ENCODE assay signal across 18 cellular contexts in genomic region chr1:63903947-63904346, GRCh38.
A peak's percentile ranks its signal among the peaks of the same experiment; 100 is the strongest.
DNase-seq lines count a peak whose midpoint lies in the region; ATAC-seq and TF ChIP-seq lines count a peak whose summit lies in the region.
"Had no signal": no experiment of that assay in that cellular context is flagged by ENCODE, and none has a peak within 500 bp of the region (broad histone marks: within the 10 kb centered on the region; RNA-seq: fewer than 3 reads in every experiment).

No MANE protein-coding gene starts in this region.

- DNase-seq in NAMALWA (ENCODE audit: low spot score) = peak; percentile 33
- no peak for DNase-seq in endodermal cell
- no peak for DNase-seq in progenitor cell of endocrine pancreas (ENCODE audit: low spot score, unreplicated experiment)
- DNase-seq in H4 (ENCODE audit: low spot score) = no peak
- no peak for DNase-seq in caudate nucleus (lab: John Stamatoyannopoulos, UW)
- no peak for DNase-seq in activated CD4-positive, alpha-beta T cell treated with anti-CD3 and anti-CD28 coated beads, Interleukin-2, amount 10 ng/mL, durations not matched to agents 7 days and 5 days
- DNase-seq: CD8-positive, alpha-beta T cell; GOT3; KBM-7; NCI-H1694 treated with DMSO at 0.1 percent for 48 hours; NCI-H2107; NCI-H2227 treated with DMSO at 0.1 percent for 48 hours; PC-3; SIG-M5 had no signal

- H3K27ac Mint-ChIP-seq in endodermal cell (peak overlapping the region; percentile 61), progenitor cell of endocrine pancreas (peak overlapping the region; percentile 14)
- H3K27ac Mint-ChIP-seq in activated CD4-positive, alpha-beta T cell treated with anti-CD3 and anti-CD28 coated beads, Interleukin-2, amount 10 ng/mL, durations not matched to agents 7 days and 5 days = no peak overlapping the region
- H3K27ac Mint-ChIP-seq: CD8-positive, alpha-beta T cell had no signal

- no peak overlapping the region for H3K27ac ChIP-seq in BLaER1
- no peak overlapping the region for H3K27ac ChIP-seq in endodermal cell (ENCODE audit: low read depth, low read length)
- H3K27ac ChIP-seq in caudate nucleus (ENCODE audit: low read depth, low read length) = no peak overlapping the region
- H3K27ac ChIP-seq: RWPE1 had no signal

- H3K27me3 ChIP-seq in BLaER1 = no peaks in the 10 kb centered on the region
- no peaks in the 10 kb centered on the region for H3K27me3 ChIP-seq in endodermal cell (ENCODE audit: control insufficient read depth, insufficient read depth, low read length, poor library complexity, severe bottlenecking)

- H3K36me3 ChIP-seq in BLaER1 (no peaks in the 10 kb centered on the region), endodermal cell (ENCODE audit: control insufficient read depth, insufficient read depth, low read length) (no peaks in the 10 kb centered on the region)

- peaks cover 58% of the 10 kb centered on the region for H3K4me1 Mint-ChIP-seq in endodermal cell
- peaks cover 60% of the 10 kb centered on the region for H3K4me1 Mint-ChIP-seq in progenitor cell of endocrine pancreas (ENCODE audit: low read depth)
- no peaks in the 10 kb centered on the region for H3K4me1 Mint-ChIP-seq in activated CD4-positive, alpha-beta T cell treated with anti-CD3 and anti-CD28 coated beads, Interleukin-2, amount 10 ng/mL, durations not matched to agents 7 days and 5 days

- H3K4me1 ChIP-seq in BLaER1 (peaks cover 14% of the 10 kb centered on the region), endodermal cell (ENCODE audit: control insufficient read depth, insufficient read depth, low read length) (peaks cover 27% of the 10 kb centered on the region)

- no peak overlapping the region for H3K4me3 ChIP-seq in BLaER1
- no peak overlapping the region for H3K4me3 ChIP-seq in endodermal cell (ENCODE audit: low read length)

- POLR2A ChIA-PET in activated CD4-positive, alpha-beta T cell treated with anti-CD3 and anti-CD28 coated beads, Interleukin-2, amount 10 ng/mL, durations not matched to agents 7 days and 5 days (lab: Charles Lee) = no interaction called here

- H3K4me3 Mint-ChIP-seq in endodermal cell = no peak overlapping the region
- no peak overlapping the region for H3K4me3 Mint-ChIP-seq in progenitor cell of endocrine pancreas (ENCODE audit: low read depth)
- no peak overlapping the region for H3K4me3 Mint-ChIP-seq in activated CD4-positive, alpha-beta T cell treated with anti-CD3 and anti-CD28 coated beads, Interleukin-2, amount 10 ng/mL, durations not matched to agents 7 days and 5 days
- H3K4me3 Mint-ChIP-seq: CD8-positive, alpha-beta T cell had no signal

- H3K27me3 Mint-ChIP-seq in endodermal cell (ENCODE audit: insufficient read depth) (no peaks in the 10 kb centered on the region), progenitor cell of endocrine pancreas (no peaks in the 10 kb centered on the region)
- H3K27me3 Mint-ChIP-seq in activated CD4-positive, alpha-beta T cell treated with anti-CD3 and anti-CD28 coated beads, Interleukin-2, amount 10 ng/mL, durations not matched to agents 7 days and 5 days = no peaks in the 10 kb centered on the region

- TF ChIP-seq CTCF in endodermal cell (conservative IDR thresholded peaks at IDR 0.05) (no peak), progenitor cell of endocrine pancreas (IDR thresholded peaks at IDR 0.05; ENCODE audit: unreplicated experiment) (no peak)

- H3K4me2 ChIP-seq in BLaER1 = peak overlapping the region; percentile 57

- CTCF ChIA-PET in activated CD4-positive, alpha-beta T cell treated with anti-CD3 and anti-CD28 coated beads, Interleukin-2, amount 10 ng/mL, durations not matched to agents 7 days and 5 days (lab: Charles Lee) = no interaction called here

- H4K20me1 ChIP-seq in BLaER1 = no peaks in the 10 kb centered on the region; the same call in 1 of the 2 replicates

- H3K36me3 Mint-ChIP-seq in endodermal cell (ENCODE audit: low read depth) = no peaks in the 10 kb centered on the region
- H3K36me3 Mint-ChIP-seq in progenitor cell of endocrine pancreas (ENCODE audit: insufficient read depth) = no peaks in the 10 kb centered on the region
- no peaks in the 10 kb centered on the region for H3K36me3 Mint-ChIP-seq in activated CD4-positive, alpha-beta T cell treated with anti-CD3 and anti-CD28 coated beads, Interleukin-2, amount 10 ng/mL, durations not matched to agents 7 days and 5 days (ENCODE audit: low read depth)
- H3K36me3 Mint-ChIP-seq: CD8-positive, alpha-beta T cell had no signal

- H3K9ac ChIP-seq in BLaER1 (no peak overlapping the region), endodermal cell (ENCODE audit: extremely low read depth, low read length, poor library complexity, severe bottlenecking) (no peak overlapping the region)

- H3K9me3 ChIP-seq in BLaER1 (no peaks in the 10 kb centered on the region), endodermal cell (ENCODE audit: control insufficient read depth, low read length) (no peaks in the 10 kb centered on the region)

- H3K9me3 Mint-ChIP-seq in endodermal cell (no peaks in the 10 kb centered on the region), progenitor cell of endocrine pancreas (ENCODE audit: low read depth) (no peaks in the 10 kb centered on the region)
- H3K9me3 Mint-ChIP-seq in activated CD4-positive, alpha-beta T cell treated with anti-CD3 and anti-CD28 coated beads, Interleukin-2, amount 10 ng/mL, durations not matched to agents 7 days and 5 days = no peaks in the 10 kb centered on the region
- H3K9me3 Mint-ChIP-seq: CD8-positive, alpha-beta T cell had no signal

- WGBS in endodermal cell (ENCODE audit: insufficient coverage in 1 of 2, insufficient read length in 1 of 2), 2 experiments = 97 to 100% methylated on average over 3 to 4 of the region's 4 CpGs

- ATAC-seq in HG02981 (IDR thresholded peaks at IDR 0.05; ENCODE audit: unreplicated experiment) = no peak
- ATAC-seq: CD8-positive, alpha-beta T cell; HepG2; PC-3 had no signal
